ENCODE assay signal across 13 cellular contexts in genomic region chr3:52176951-52177700, GRCh38. TPM values are rescaled to one million over a fixed set of nuclear protein-coding genes. Genes with fewer than 3 reads are reported as not detected.
DNase-seq lines count a peak whose midpoint lies in the region; ATAC-seq and TF ChIP-seq lines count a peak whose summit lies in the region.
"Had no signal": no experiment of that assay in that cellular context is flagged by ENCODE, and none has a peak within 500 bp of the region (broad histone marks: within the 10 kb centered on the region; RNA-seq: fewer than 3 reads in every experiment).

No MANE protein-coding gene starts in this region.

- TF ChIP-seq CTCF in breast epithelium (IDR thresholded peaks at IDR 0.05) = no peak
- TF ChIP-seq CTCF in MCF 10A (IDR thresholded peaks at IDR 0.05; ENCODE audit: unreplicated experiment) = no peak
- peak; percentile 2 for TF ChIP-seq CTCF in brain microvascular endothelial cell (IDR thresholded peaks at IDR 0.05; ENCODE audit: low read depth, low read length, missing control alignments)
- no peak for TF ChIP-seq CTCF in nephron (IDR thresholded peaks at IDR 0.05; ENCODE audit: unreplicated experiment in 3 of 3)
- TF ChIP-seq CTCF in upper lobe of left lung (IDR thresholded peaks at IDR 0.05) = peak in 1 of 6 experiments; percentile 11

- no peak for TF ChIP-seq EP300 in upper lobe of left lung (IDR thresholded peaks at IDR 0.05)

- no peak overlapping the region for H3K4me3 Mint-ChIP-seq in MCF 10A (ENCODE audit: unreplicated experiment)
- no peak overlapping the region for H3K4me3 Mint-ChIP-seq in nephron
- H3K4me3 Mint-ChIP-seq: CD4-positive, alpha-beta T cell had no signal

- H3K36me3 Mint-ChIP-seq in MCF 10A (ENCODE audit: insufficient read depth, unreplicated experiment) = no peaks in the 10 kb centered on the region
- H3K36me3 Mint-ChIP-seq in nephron (ENCODE audit: low read depth) = no peaks in the 10 kb centered on the region

- POLR2A ChIA-PET in MCF 10A (lab: Yijun Ruan, JAX) = interaction anchor here (0.8 kb wide), 1 partner anchor 9 kb away, joined by 4 read pairs; no protein-coding TSS in a partner anchor

- H3K27me3 ChIP-seq in breast epithelium (no peaks in the 10 kb centered on the region), brain microvascular endothelial cell (replicated peaks) (no peaks in the 10 kb centered on the region), upper lobe of left lung (no peaks in the 10 kb centered on the region)

- H3K4me3 ChIP-seq in breast epithelium (no peak overlapping the region), brain microvascular endothelial cell (ENCODE audit: low read depth, low read length) (no peak overlapping the region), upper lobe of left lung (no peak overlapping the region)

- H3K4me1 Mint-ChIP-seq in MCF 10A (ENCODE audit: insufficient read depth, unreplicated experiment) = peaks cover 26% of the 10 kb centered on the region
- H3K4me1 Mint-ChIP-seq in nephron = peaks cover 15% of the 10 kb centered on the region

- peaks cover 10% of the 10 kb centered on the region for H3K27me3 Mint-ChIP-seq in MCF 10A (ENCODE audit: insufficient read depth, unreplicated experiment)
- peaks cover 17% of the 10 kb centered on the region for H3K27me3 Mint-ChIP-seq in nephron (ENCODE audit: low read depth)
- H3K27me3 Mint-ChIP-seq: CD4-positive, alpha-beta T cell had no signal

- intact Hi-C loops in breast epithelium (cut with DNase I; ENCODE audit: low total_unique reads) (no loop called here), MCF 10A (cut with micrococcal nuclease) (no loop called here)

- in situ Hi-C loops in brain microvascular endothelial cell (cut with HindIII; ENCODE audit: low pct_ligation_motif_present, low sequenced_read_pairs) = no loop called here

- H3K27ac Mint-ChIP-seq in MCF 10A (ENCODE audit: low read depth, unreplicated experiment) = no peak overlapping the region
- peak overlapping the region in 2 of 3 experiments; percentile 10 to 59 for H3K27ac Mint-ChIP-seq in nephron
- H3K27ac Mint-ChIP-seq: CD4-positive, alpha-beta T cell had no signal

- H3K9me3 ChIP-seq in breast epithelium = no peaks in the 10 kb centered on the region
- H3K9me3 ChIP-seq in upper lobe of left lung = no peaks in the 10 kb centered on the region

- BruUV-seq in MCF 10A (replicated peaks; lab: Mats Ljungman, UMichigan) = no TSS peak

- H3K9me3 Mint-ChIP-seq in MCF 10A (ENCODE audit: unreplicated experiment) = no peaks in the 10 kb centered on the region
- H3K9me3 Mint-ChIP-seq in nephron = no peaks in the 10 kb centered on the region
- H3K9me3 Mint-ChIP-seq: CD4-positive, alpha-beta T cell had no signal

- H3K36me3 ChIP-seq in breast epithelium = no peaks in the 10 kb centered on the region
- no peaks in the 10 kb centered on the region for H3K36me3 ChIP-seq in brain microvascular endothelial cell (replicated peaks)
- H3K36me3 ChIP-seq in upper lobe of left lung = no peaks in the 10 kb centered on the region

- CTCF ChIA-PET in MCF 10A (lab: Yijun Ruan, JAX) = interaction anchor here (0.6 to 0.7 kb wide), 2 partner anchors 32 to 56 kb away, joined by 3 read pairs; no protein-coding TSS in a partner anchor

- ATAC-seq in upper lobe of left lung (ENCODE audit: low FRiP score in 2 of 2) (peak; percentile 27 to 72), GM21367 (IDR thresholded peaks at IDR 0.05; ENCODE audit: unreplicated experiment) (no peak)
- ATAC-seq: left colon had no signal

- peak overlapping the region; percentile 49 to 76 for H3K27ac ChIP-seq in breast epithelium
- H3K27ac ChIP-seq in brain microvascular endothelial cell = no peak overlapping the region
- H3K27ac ChIP-seq in upper lobe of left lung = peak overlapping the region in 1 of 4 donors; percentile 55

- 54 to 60% methylated on average over 14 to 15 of the region's 15 CpGs for WGBS in upper lobe of left lung, 2 donors

- TF ChIP-seq POLR2A in breast epithelium (IDR thresholded peaks at IDR 0.05) (no peak), upper lobe of left lung (IDR thresholded peaks at IDR 0.05) (no peak)

- H3K4me1 ChIP-seq in breast epithelium (peaks cover 7 to 12% of the 10 kb centered on the region in 2 donors), upper lobe of left lung (peaks cover 4 to 19% (median 8%) of the 10 kb centered on the region in 4 donors)

- DNase-seq in breast epithelium (ENCODE audit: low spot score in 2 of 2) (peak; percentile 58 to 63), MCF 10A (ENCODE audit: unreplicated experiment) (no peak), brain microvascular endothelial cell (no peak), upper lobe of left lung (peak in 1 of 2 donors; percentile 82), NCI-H2227 (lab: John Stamatoyannopoulos, UW; ENCODE audit: unreplicated experiment) (no peak), 8988T (no peak)
- DNase-seq: CD4-positive, alpha-beta T cell; foreskin fibroblast; left colon; NCI-H187; NCI-H524 had no signal

RNA-seq across cellular contexts. Expression of gene ALAS1, which starts 20.8 kb away (rescaled TPM):
- total RNA-seq in breast epithelium (10 to 100 TPM; 25.9 to 34.7 (median 33.3) TPM), MCF 10A (2022) (29.2 and 35.7 TPM in 2 replicates), upper lobe of left lung (10 to 100 TPM; 53.2 to 97.3 (median 74.0) TPM)

RNA-seq across cellular contexts. Expression of gene POC1A, which starts 22.9 kb away (rescaled TPM):
- total RNA-seq in breast epithelium (1 to 10 TPM; 1.9 to 2.7 (median 2.6) TPM), MCF 10A (2022) (7.5 and 9.8 TPM in 2 replicates), upper lobe of left lung (1 to 10 TPM; 1.0 to 4.2 (median 2.8) TPM)

RNA-seq across cellular contexts. Expression of gene TLR9, which starts 48.3 kb away (rescaled TPM):
- total RNA-seq in breast epithelium = under 1 TPM in 1 of 3 donors, not detected in 2; 0.29 TPM
- total RNA-seq in MCF 10A (2022) = not detected in 2 replicates
- 1 to 10 TPM in 1 of 6 donors, under 1 TPM in 1, not detected in 4; 0.29 to 1.1 TPM for total RNA-seq in upper lobe of left lung

Comparison
In these comparisons a context has a peak if more than half of its experiments do, and no peak if none do; other contexts are left out.
1. DNase-seq: peak in breast epithelium (2 of 2); none in MCF 10A (single experiment), brain microvascular endothelial cell (single experiment), NCI-H2227 (single experiment) and 8988T (single experiment).